ENCODE assay signal across 26 cellular contexts in the genomic region with DNA sequence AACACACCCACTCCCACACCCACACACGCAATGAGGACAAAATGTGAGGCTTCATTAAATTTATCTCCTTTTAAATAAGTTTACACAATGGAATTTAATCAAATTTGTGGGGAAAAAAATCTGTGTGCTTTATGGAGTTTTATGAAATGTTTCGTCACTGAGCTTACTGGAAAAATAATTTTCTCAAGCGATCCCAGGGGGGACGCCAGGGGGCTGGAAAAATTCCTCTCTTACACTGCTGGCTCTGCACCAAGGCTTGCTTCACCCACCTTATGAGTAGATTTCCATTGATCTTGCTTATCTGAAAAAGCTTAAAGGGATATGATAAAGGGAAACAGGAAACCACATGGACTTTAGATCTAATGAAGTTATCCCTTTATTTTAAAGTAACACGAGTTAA.
DNase-seq lines count a peak whose midpoint lies in the region; ATAC-seq, FAIRE-seq and TF ChIP-seq lines count a peak whose summit lies in the region.
"Had no signal": no experiment of that assay in that cellular context is flagged by ENCODE, and none has a peak within 500 bp of the region (broad histone marks: within the 10 kb centered on the region; RNA-seq: fewer than 3 reads in every experiment).

No MANE protein-coding gene starts in this region.

- H2BK15ac ChIP-seq in H1 (ENCODE audit: low read length): no peak overlapping the region

- POLR2A ChIA-PET in H1 (lab: Charles Lee; ENCODE audit: partially characterized antibody): interaction anchor here (0.7 kb wide), 2 partner anchors 36 to 50 kb away, joined by 3 read pairs; no protein-coding TSS in a partner anchor
- POLR2A ChIA-PET in T-cell (lab: Charles Lee): no interaction called here

- H3K56ac ChIP-seq in H1 (replicated peaks; ENCODE audit: insufficient read length, low read depth, low read length): peak overlapping the region; percentile 32

- peak overlapping the region; percentile 66 for H3K27ac ChIP-seq in HUES48 (ENCODE audit: low read depth, low read length)
- no peak overlapping the region for H3K27ac ChIP-seq in H1 (ENCODE audit: low read depth, low read length)
- H3K27ac ChIP-seq in right atrium auricular region: peak overlapping the region; percentile 18 to 63
- peak overlapping the region; percentile 75 to 83 (median 78) for H3K27ac ChIP-seq in gastrocnemius medialis
- H3K27ac ChIP-seq: C4-2B, skin epidermis, vagina had no signal

- H2AK5ac ChIP-seq in H1 (ENCODE audit: low read depth, low read length): no peak overlapping the region

- H3K4me3 Mint-ChIP-seq in T-cell: no peak overlapping the region
- H3K4me3 Mint-ChIP-seq: dendritic cell treated with granulocyte-macrophage colony-stimulating factor and Interleukin-4, amounts not matched to agents 40 ng/mL and 50 ng/mL, for 4 days; neural crest cell had no signal

- H3K36me3 Mint-ChIP-seq in T-cell: peaks cover 15% of the 10 kb centered on the region

- intact Hi-C loops in gastrocnemius medialis (cut with DNase I; ENCODE audit: low total_unique reads): loop anchor here (5.0 kb wide), 1 partner anchor 37 kb away; no protein-coding TSS in a partner anchor

- DNase-seq in H1 (ENCODE audit: low read depth in 1 of 2, low spot score in 2 of 2): no peak
- peak; percentile 73 for DNase-seq in right atrium auricular region (ENCODE audit: low spot score)
- no peak for DNase-seq in gastrocnemius medialis
- DNase-seq in D341Med (ENCODE audit: low spot score): no peak
- no peak for DNase-seq in T-cell
- DNase-seq: activated CD8-positive, alpha-beta memory T cell treated with anti-CD3 and anti-CD28 coated beads, Interleukin-2, amount 50 U/mL, for 4 hours; activated naive CD4-positive, alpha-beta T cell treated with anti-CD3 and anti-CD28 coated beads, Interleukin-2, amount 50 U/mL, for 16 hours; foreskin fibroblast; NCI-H1092 treated with DMSO at 0.1 percent for 48 hours; NCI-H187 treated with DMSO at 0.1 percent for 48 hours; NCI-H526 treated with DMSO at 0.1 percent for 48 hours; posterior cingulate gyrus; stimulated activated CD4-positive, alpha-beta T cell treated with anti-CD3 and anti-CD28 coated beads, Interleukin-2, amount 100 ng/mL, for 24 hours; T1000 had no signal

- in situ Hi-C loops in gastrocnemius medialis (cut with MboI; ENCODE audit: low sequenced_read_pairs in 4 of 4): loop anchor here in 1 of 4 donors (5.0 kb wide), 1 partner anchor 33 kb away; no protein-coding TSS in a partner anchor

- H3K4me1 Mint-ChIP-seq in T-cell: no peaks in the 10 kb centered on the region

- H3K36me3 ChIP-seq in HUES48 (ENCODE audit: control insufficient read depth, insufficient read depth, low read length): peaks cover 39% of the 10 kb centered on the region
- H3K36me3 ChIP-seq in H1 (ENCODE audit: control insufficient read depth in 2 of 4, insufficient read depth in 4 of 4, low read length in 3 of 4): peaks cover 0 to 21% (median 6%) of the 10 kb centered on the region in 4 experiments; a peak in 5 of 8 replicates
- H3K36me3 ChIP-seq in right atrium auricular region: peaks cover 21% of the 10 kb centered on the region
- peaks cover 0 to 39% of the 10 kb centered on the region in 2 donors for H3K36me3 ChIP-seq in gastrocnemius medialis

- H3K9me3 Mint-ChIP-seq in T-cell: no peaks in the 10 kb centered on the region
- H3K9me3 Mint-ChIP-seq: dendritic cell treated with granulocyte-macrophage colony-stimulating factor and Interleukin-4, amounts not matched to agents 40 ng/mL and 50 ng/mL, for 4 days; neural crest cell had no signal

- no peak for TF ChIP-seq POLR2A in H1 (IDR thresholded peaks at IDR 0.05; ENCODE audit: control extremely low read depth in 1 of 2, low read depth in 2 of 2, low read length in 2 of 2)
- no peak for TF ChIP-seq POLR2A in gastrocnemius medialis (IDR thresholded peaks at IDR 0.05)

- H2AFZ ChIP-seq in H1 (ENCODE audit: low read length): no peak overlapping the region

- H3K27ac Mint-ChIP-seq in T-cell: no peak overlapping the region
- H3K27ac Mint-ChIP-seq: dendritic cell treated with granulocyte-macrophage colony-stimulating factor and Interleukin-4, amounts not matched to agents 40 ng/mL and 50 ng/mL, for 4 days had no signal

- H3K9me3 ChIP-seq in HUES48 (ENCODE audit: control insufficient read depth, insufficient read depth, low read length) (no peaks in the 10 kb centered on the region), H1 (ENCODE audit: insufficient read depth in 2 of 2, low read depth in 1 of 2, low read length in 1 of 2) (no peaks in the 10 kb centered on the region), right atrium auricular region (no peaks in the 10 kb centered on the region), gastrocnemius medialis (no peaks in the 10 kb centered on the region)
- H3K9me3 ChIP-seq: vagina had no signal

- H3K9ac ChIP-seq in HUES48 (ENCODE audit: low read depth, low read length) (no peak overlapping the region), H1 (replicated peaks in 1 of 4; ENCODE audit: extremely low read depth in 1 of 4, low read depth in 3 of 4, low read length in 3 of 4) (no peak overlapping the region)

- CTCF ChIA-PET in H1 (lab: Charles Lee; ENCODE audit: partially characterized antibody): interaction anchor here (0.6 to 2.3 kb wide), 12 partner anchors 8 to 276 kb away, joined by 3 to 10 read pairs (median 4); no protein-coding TSS in a partner anchor
- CTCF ChIA-PET in T-cell (lab: Charles Lee): no interaction called here

- no peaks in the 10 kb centered on the region for H3K27me3 Mint-ChIP-seq in T-cell
- H3K27me3 Mint-ChIP-seq: dendritic cell treated with granulocyte-macrophage colony-stimulating factor and Interleukin-4, amounts not matched to agents 40 ng/mL and 50 ng/mL, for 4 days had no signal

- H3K18ac ChIP-seq in H1 (ENCODE audit: extremely low read depth, low read length): peak overlapping the region; percentile 11; the same call in 1 of the 2 replicates

- no peaks in the 10 kb centered on the region for H3K27me3 ChIP-seq in HUES48 (ENCODE audit: control insufficient read depth, insufficient read depth, low read length)
- no peaks in the 10 kb centered on the region for H3K27me3 ChIP-seq in H1 (replicated peaks in 1 of 4; ENCODE audit: control insufficient read depth in 3 of 4, extremely low read depth in 1 of 4, insufficient read depth in 3 of 4, low read length in 3 of 4)
- no peaks in the 10 kb centered on the region for H3K27me3 ChIP-seq in right atrium auricular region
- H3K27me3 ChIP-seq in gastrocnemius medialis: no peaks in the 10 kb centered on the region
- H3K27me3 ChIP-seq: vagina had no signal

- H3K4me3 ChIP-seq in HUES48 (ENCODE audit: low read depth, low read length) (peak overlapping the region; percentile 36), H1 (ENCODE audit: extremely low read depth in 1 of 4, insufficient read depth in 2 of 4, low read depth in 3 of 4, low read length in 4 of 4) (peak overlapping the region in 2 of 4 experiments; percentile 3 to 32; a peak in 1 of 8 replicates), right atrium auricular region (no peak overlapping the region), gastrocnemius medialis (no peak overlapping the region)
- H3K4me3 ChIP-seq: lung, skin epidermis, vagina had no signal

- no peaks in the 10 kb centered on the region for H3K79me1 ChIP-seq in H1 (ENCODE audit: low read depth, low read length)

- H3K4me2 ChIP-seq in H1 (ENCODE audit: insufficient read depth in 1 of 2, low read depth in 2 of 2, low read length in 2 of 2): peak overlapping the region in 1 of 2 experiments; percentile 32; a peak in 2 of 4 replicates

- peaks cover 0 to 7% of the 10 kb centered on the region in 2 experiments; a peak in 2 of 4 replicates for H3K79me2 ChIP-seq in H1 (ENCODE audit: control insufficient read depth in 1 of 2, insufficient read depth in 2 of 2, low read length in 2 of 2)

- peaks cover 0 to 1% of the 10 kb centered on the region in 2 experiments for H4K20me1 ChIP-seq in H1 (replicated peaks in 1 of 2; ENCODE audit: control insufficient read depth in 1 of 2, insufficient read depth in 2 of 2, low read length in 2 of 2)

- H3K4ac ChIP-seq in H1 (replicated peaks; ENCODE audit: insufficient read length, low read depth, low read length): no peak overlapping the region

- H3K23me2 ChIP-seq in H1 (ENCODE audit: low read depth, low read length): no peaks in the 10 kb centered on the region

- TF ChIP-seq CTCF in H1 (IDR thresholded peaks at IDR 0.05; ENCODE audit: control extremely low read depth in 1 of 3, insufficient read depth in 1 of 3, low read depth in 1 of 3, low read length in 3 of 3) (no peak), right atrium auricular region (IDR thresholded peaks at IDR 0.05) (no peak), gastrocnemius medialis (IDR thresholded peaks at IDR 0.05 in 4 of 5, conservative IDR thresholded peaks at IDR 0.05 in 1 of 5) (no peak)

- 0 out of 2 replicates have a peak overlapping the region, but pooled peaks have one; percentile 27 for H2BK5ac ChIP-seq in H1 (ENCODE audit: low read depth, low read length)

- no peak overlapping the region for H3K23ac ChIP-seq in H1 (ENCODE audit: insufficient read length)

- no peak overlapping the region for H3K14ac ChIP-seq in H1 (ENCODE audit: insufficient read length)

- no peak overlapping the region for H2BK12ac ChIP-seq in H1 (ENCODE audit: low read depth, low read length)

- H4K8ac ChIP-seq in H1 (ENCODE audit: extremely low read depth, insufficient read depth, low read length): no peak overlapping the region

- no peak overlapping the region for H4K91ac ChIP-seq in H1 (replicated peaks; ENCODE audit: insufficient read length, low read length)

- no peak for TF ChIP-seq EP300 in H1 (IDR thresholded peaks at IDR 0.05; ENCODE audit: borderline replicate concordance in 1 of 2, low read depth in 2 of 2, low read length in 2 of 2)

- no peak for TF ChIP-seq RAD21 in H1 (IDR thresholded peaks at IDR 0.05 in 1 of 2, conservative IDR thresholded peaks at IDR 0.05 in 1 of 2; ENCODE audit: low read depth in 2 of 2, low read length in 2 of 2)

- H2BK20ac ChIP-seq in H1 (ENCODE audit: low read length): no peak overlapping the region

- no peak for ATAC-seq in gastrocnemius medialis
- no peak for ATAC-seq in T-cell (replicated peaks in 1 of 4)
- ATAC-seq in GM21737 (IDR thresholded peaks at IDR 0.05; ENCODE audit: unreplicated experiment): no peak
- ATAC-seq in HG03196 (IDR thresholded peaks at IDR 0.05; ENCODE audit: unreplicated experiment): no peak

- H4K5ac ChIP-seq in H1 (ENCODE audit: insufficient read length, low read depth, low read length): peak overlapping the region; percentile 2

- H3K4me1 ChIP-seq in HUES48 (ENCODE audit: control insufficient read depth, insufficient read depth, low read length) (peaks cover 25% of the 10 kb centered on the region), H1 (replicated peaks in 1 of 4; ENCODE audit: control insufficient read depth in 3 of 4, insufficient read depth in 4 of 4, low read length in 3 of 4) (peaks cover 4 to 22% (median 8%) of the 10 kb centered on the region in 4 experiments), right atrium auricular region (peaks cover 0 to 51% of the 10 kb centered on the region in 2 donors), gastrocnemius medialis (peaks cover 55 to 64% of the 10 kb centered on the region in 2 donors)

- no peak overlapping the region for H2BK120ac ChIP-seq in H1 (replicated peaks; ENCODE audit: low read depth, low read length)

- no peak for FAIRE-seq in H1 (lab: Jason Lieb, UNC)
- FAIRE-seq: bronchial epithelial cell, D721Med, GM19239 had no signal

- 33% methylated on average over 5 of the region's 5 CpGs; no CpG with 5 or more reads in 1 of the 2 experiments for WGBS in H1 (ENCODE audit: extremely low coverage in 1 of 2, insufficient coverage in 1 of 2, insufficient read length in 1 of 2, insufficient replicate concordance in 2 of 2, low coverage in 1 of 2, low lambda C conversion rate in 2 of 2, missing lambda C conversion rate in 1 of 2), 2 experiments
